1 cellular context compared by ENCODE assay signal in the genomic region with DNA sequence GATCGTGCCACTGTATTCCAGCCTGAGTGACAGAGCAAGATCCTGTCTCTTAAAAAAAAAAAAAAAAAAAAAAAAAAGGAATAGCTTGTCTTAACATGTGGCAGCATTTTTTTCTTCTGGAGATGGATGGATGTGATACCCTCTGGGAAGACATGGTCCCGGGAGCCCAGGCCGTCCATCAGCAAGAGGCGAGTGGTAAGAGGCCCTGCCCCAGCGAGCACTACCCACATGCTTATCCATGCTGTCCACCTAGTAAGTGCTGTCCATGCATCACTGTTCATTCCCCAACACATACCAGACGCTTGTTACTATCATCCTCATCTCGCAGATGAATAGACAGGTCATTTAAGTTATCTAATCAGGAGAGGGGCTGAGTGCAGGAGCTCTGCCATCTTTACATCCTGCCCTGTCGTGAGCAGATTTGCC.
TF ChIP-seq lines count a peak whose summit lies in the region.

No MANE protein-coding gene starts in this region.

TF ChIP-seq in WTC11, 78 proteins besides CTCF, POLR2A, EP300 and RAD21 (continued from another document):
- TF ChIP-seq ERG (CRISPR knock-in tag; IDR thresholded peaks at IDR 0.05), result no peak
- TF ChIP-seq SOX15 (CRISPR knock-in tag; IDR thresholded peaks at IDR 0.05), result no peak
